In genomic region chr1:180507826-180508724, GRCh38 we compare ENCODE assay signal across 14 cellular contexts. TPM values are rescaled to one million over a fixed set of nuclear protein-coding genes. Genes with fewer than 3 reads are reported as not detected.
DNase-seq lines count a peak whose midpoint lies in the region; ATAC-seq, FAIRE-seq and TF ChIP-seq lines count a peak whose summit lies in the region.
"Had no signal": no experiment of that assay in that cellular context is flagged by ENCODE, and none has a peak within 500 bp of the region (broad histone marks: within the 10 kb centered on the region; RNA-seq: fewer than 3 reads in every experiment).

No MANE protein-coding gene starts in this region.

- H4K8ac ChIP-seq in mesenchymal stem cell (ENCODE audit: low read length), result peak overlapping the region; percentile 33

- H2BK5ac ChIP-seq in mesenchymal stem cell (ENCODE audit: low read depth, low read length, poor library complexity, severe bottlenecking), result no peak overlapping the region

- H3K4me1 Mint-ChIP-seq in astrocyte (ENCODE audit: low read depth, unreplicated experiment), result peaks cover 2% of the 10 kb centered on the region

- H2BK12ac ChIP-seq in mesenchymal stem cell (ENCODE audit: low read length in 2 of 2), result peak overlapping the region in 1 of 2 experiments; percentile 66

- H2BK120ac ChIP-seq in mesenchymal stem cell (ENCODE audit: low read depth, low read length), result no peak overlapping the region

- FAIRE-seq in astrocyte (lab: Jason Lieb, UNC), result no peak

- H3K27me3 Mint-ChIP-seq in astrocyte (ENCODE audit: low read depth, unreplicated experiment), result no peaks in the 10 kb centered on the region
- H3K27me3 Mint-ChIP-seq: activated T-cell treated with anti-CD3 and anti-CD28 coated beads, Interleukin-2, amount 50 U/mL, for 24 hours had no signal

- H3K4me2 ChIP-seq in astrocyte (ENCODE audit: low read length) (no peak overlapping the region), mesenchymal stem cell (ENCODE audit: low read length, poor library complexity, severe bottlenecking) (no peak overlapping the region)

- intact Hi-C loops in psoas muscle (cut with DNase I), result loop anchor here in 1 of 2 donors (10.0 kb wide), 1 partner anchor 647 kb away; no protein-coding TSS in a partner anchor

- no peak for ATAC-seq in psoas muscle

- WGBS in mesenchymal stem cell, result 96% methylated on average over 15 of the region's 15 CpGs
- 92 to 96% (median 94%) methylated on average over 13 to 15 of the region's 15 CpGs for WGBS in psoas muscle, 3 donors

- H2AK5ac ChIP-seq in mesenchymal stem cell (ENCODE audit: low read length, severe bottlenecking), result no peak overlapping the region

- no peak overlapping the region for H3K27ac Mint-ChIP-seq in astrocyte (ENCODE audit: unreplicated experiment)
- H3K27ac Mint-ChIP-seq: activated T-cell treated with anti-CD3 and anti-CD28 coated beads, Interleukin-2, amount 50 U/mL, for 24 hours; nephron progenitor cell had no signal

- peak overlapping the region; percentile 28 to 71 for H3K18ac ChIP-seq in mesenchymal stem cell (ENCODE audit: low read depth in 1 of 2, low read length in 2 of 2)

- no peak overlapping the region for H4K91ac ChIP-seq in mesenchymal stem cell (ENCODE audit: low read length)

- H3K9ac ChIP-seq in astrocyte (ENCODE audit: low read length), result no peak overlapping the region
- no peak overlapping the region for H3K9ac ChIP-seq in mesenchymal stem cell (ENCODE audit: low read length)

- H3K9me3 Mint-ChIP-seq in astrocyte (ENCODE audit: unreplicated experiment), result peaks cover 2% of the 10 kb centered on the region
- H3K9me3 Mint-ChIP-seq: activated T-cell treated with anti-CD3 and anti-CD28 coated beads, Interleukin-2, amount 50 U/mL, for 24 hours had no signal

- no peak overlapping the region for H3K23ac ChIP-seq in mesenchymal stem cell (ENCODE audit: low read length in 2 of 2)

- H3K36me3 ChIP-seq in astrocyte (ENCODE audit: insufficient read depth, low read length) (no peaks in the 10 kb centered on the region), mesenchymal stem cell (ENCODE audit: control insufficient read depth in 1 of 2, insufficient read depth in 2 of 2, low read depth in 1 of 2, low read length in 2 of 2) (no peaks in the 10 kb centered on the region), psoas muscle (ENCODE audit: insufficient read depth in 1 of 2, low read depth in 1 of 2) (no peaks in the 10 kb centered on the region)

- no peak overlapping the region for H2BK15ac ChIP-seq in mesenchymal stem cell (ENCODE audit: low read depth, poor library complexity, severe bottlenecking)

- DNase-seq in DMS 273 (lab: John Stamatoyannopoulos, UW; ENCODE audit: unreplicated experiment) (peak; percentile 13), DMS 273 treated with DMSO at 0.1 percent for 48 hours (lab: John Stamatoyannopoulos, UW) (no peak), astrocyte (ENCODE audit: low read depth) (peak; percentile 73), mesenchymal stem cell (peak; percentile 83), psoas muscle (no peak), nucleus accumbens (lab: John Stamatoyannopoulos, UW) (no peak)
- DNase-seq in Jurkat, Clone E6-1 (ENCODE audit: low read depth, low spot score), result peak; percentile 28
- no peak for DNase-seq in stimulated activated CD4-positive, alpha-beta T cell treated with anti-CD3 and anti-CD28 coated beads, Interleukin-2, amount 100 ng/mL, for 48 hours
- DNase-seq: 8988T; activated T-cell treated with anti-CD3 and anti-CD28 coated beads, Interleukin-2, amount 50 U/mL, for 24 hours; nephron progenitor cell; stimulated activated CD4-positive, alpha-beta T cell treated with anti-CD3 and anti-CD28 coated beads, Interleukin-2, amount 100 ng/mL, for 24 hours had no signal

- no peak overlapping the region for H3K14ac ChIP-seq in mesenchymal stem cell (ENCODE audit: low read length in 2 of 2)

- peak overlapping the region; percentile 8 for H2AFZ ChIP-seq in astrocyte (ENCODE audit: low read depth, low read length)
- H2AFZ ChIP-seq in mesenchymal stem cell (ENCODE audit: low read depth, low read length), result no peak overlapping the region

- no peaks in the 10 kb centered on the region for H3K4me1 ChIP-seq in astrocyte (ENCODE audit: insufficient read depth, low read length)
- H3K4me1 ChIP-seq in mesenchymal stem cell (ENCODE audit: control insufficient read depth, insufficient read depth, low read depth, low read length), result peaks cover 5% of the 10 kb centered on the region
- H3K4me1 ChIP-seq in psoas muscle, result peaks cover 4% of the 10 kb centered on the region

- H3K27me3 ChIP-seq in astrocyte (ENCODE audit: insufficient read depth, low read length), result no peaks in the 10 kb centered on the region
- H3K27me3 ChIP-seq in mesenchymal stem cell (ENCODE audit: control insufficient read depth in 1 of 2, insufficient read depth in 1 of 2, low read length in 2 of 2), result no peaks in the 10 kb centered on the region
- no peaks in the 10 kb centered on the region for H3K27me3 ChIP-seq in psoas muscle (ENCODE audit: insufficient read depth in 3 of 3, low read length in 2 of 3)

- H3K36me3 Mint-ChIP-seq in astrocyte (ENCODE audit: low read depth, unreplicated experiment), result no peaks in the 10 kb centered on the region

- H3K4me3 ChIP-seq in Jurkat, Clone E6-1 (ENCODE audit: low read length), result no peak overlapping the region
- H3K4me3 ChIP-seq in astrocyte (ENCODE audit: insufficient read depth, low read depth, low read length) (no peak overlapping the region), mesenchymal stem cell (ENCODE audit: insufficient read depth in 1 of 2, low read depth in 1 of 2, low read length in 2 of 2) (no peak overlapping the region), psoas muscle (no peak overlapping the region)

- H3K4me3 Mint-ChIP-seq in astrocyte (ENCODE audit: unreplicated experiment), result no peak overlapping the region
- H3K4me3 Mint-ChIP-seq: activated T-cell treated with anti-CD3 and anti-CD28 coated beads, Interleukin-2, amount 50 U/mL, for 24 hours; nephron progenitor cell had no signal

- H4K20me1 ChIP-seq in astrocyte (ENCODE audit: insufficient read depth, low read length), result no peaks in the 10 kb centered on the region

- H3K79me2 ChIP-seq in astrocyte (ENCODE audit: insufficient read depth, low read length), result no peaks in the 10 kb centered on the region

- no peak overlapping the region for H3K27ac ChIP-seq in astrocyte (ENCODE audit: low read depth, low read length)
- no peak overlapping the region for H3K27ac ChIP-seq in mesenchymal stem cell (ENCODE audit: low read length, poor library complexity, severe bottlenecking)
- no peak overlapping the region for H3K27ac ChIP-seq in psoas muscle

- H3K4ac ChIP-seq in mesenchymal stem cell (ENCODE audit: low read depth in 1 of 2, low read length in 2 of 2), result peak overlapping the region in 1 of 2 experiments; percentile 13

- TF ChIP-seq CTCF in astrocyte (IDR thresholded peaks at IDR 0.05; ENCODE audit: insufficient read depth, low read depth, low read length), result no peak
- TF ChIP-seq CTCF in psoas muscle (IDR thresholded peaks at IDR 0.05), result no peak

- no peaks in the 10 kb centered on the region for H3K9me3 ChIP-seq in astrocyte (ENCODE audit: insufficient read depth, low read depth, low read length)
- H3K9me3 ChIP-seq in mesenchymal stem cell (ENCODE audit: control insufficient read depth, low read length), result no peaks in the 10 kb centered on the region
- H3K9me3 ChIP-seq in psoas muscle, result no peaks in the 10 kb centered on the region

- H3K79me1 ChIP-seq in mesenchymal stem cell (replicated peaks; ENCODE audit: low read length, poor library complexity, severe bottlenecking), result no peaks in the 10 kb centered on the region

RNA-seq across cellular contexts. Expression of gene ACBD6, which starts 5.7 kb away (rescaled TPM):
- polyA plus RNA-seq in Jurkat, Clone E6-1 (2012; ENCODE audit: insufficient read depth, insufficient read length), result 74.2 TPM
- 36.8 and 43.4 TPM in 2 replicates for total RNA-seq in astrocyte
- polyA plus RNA-seq in mesenchymal stem cell (2013, experiment 1 of 2), result 46.7 TPM
- polyA plus RNA-seq in mesenchymal stem cell (2013, experiment 2 of 2), result 45.8 TPM
- total RNA-seq in psoas muscle, result 10 to 100 TPM; 12.6 to 20.4 (median 15.0) TPM
- 10 to 100 TPM; 14.9 to 19.1 (median 17.8) TPM for polyA plus RNA-seq in psoas muscle

RNA-seq across cellular contexts. Expression of gene OVAAL, which starts 50.7 kb away (rescaled TPM):
- polyA plus RNA-seq in Jurkat, Clone E6-1 (2012; ENCODE audit: insufficient read depth, insufficient read length), result not detected
- total RNA-seq in astrocyte (not detected in 2 replicates), psoas muscle (not detected)
- polyA plus RNA-seq in mesenchymal stem cell (2013, experiment 1 of 2), result not detected
- not detected for polyA plus RNA-seq in mesenchymal stem cell (2013, experiment 2 of 2)
- under 1 TPM in 1 of 3 donors, not detected in 2; 0.04 TPM for polyA plus RNA-seq in psoas muscle
- total RNA-seq: NCI-H460; T-helper 1 cell treated with Interleukin-12 subunit alpha and Interleukin-12 subunit beta and Interleukin-4 antibody, amounts not matched to agents 30 ng/mL and 1 ng/mL, for 36 hours had no signal

Comparison
In these comparisons a context has a peak if more than half of its experiments do, and no peak if none do; other contexts are left out.
1. DNase-seq: peak in DMS 273 (single experiment), Jurkat, Clone E6-1 (single experiment), astrocyte (single experiment) and mesenchymal stem cell (single experiment); none in DMS 273 treated with DMSO at 0.1 percent for 48 hours (single experiment), psoas muscle (0 of 2), nucleus accumbens (0 of 56) and stimulated activated CD4-positive, alpha-beta T cell treated with anti-CD3 and anti-CD28 coated beads, Interleukin-2, amount 100 ng/mL, for 48 hours (0 of 2).